Comparison of ENCODE assay signal across 8 cellular contexts in the genomic region with DNA sequence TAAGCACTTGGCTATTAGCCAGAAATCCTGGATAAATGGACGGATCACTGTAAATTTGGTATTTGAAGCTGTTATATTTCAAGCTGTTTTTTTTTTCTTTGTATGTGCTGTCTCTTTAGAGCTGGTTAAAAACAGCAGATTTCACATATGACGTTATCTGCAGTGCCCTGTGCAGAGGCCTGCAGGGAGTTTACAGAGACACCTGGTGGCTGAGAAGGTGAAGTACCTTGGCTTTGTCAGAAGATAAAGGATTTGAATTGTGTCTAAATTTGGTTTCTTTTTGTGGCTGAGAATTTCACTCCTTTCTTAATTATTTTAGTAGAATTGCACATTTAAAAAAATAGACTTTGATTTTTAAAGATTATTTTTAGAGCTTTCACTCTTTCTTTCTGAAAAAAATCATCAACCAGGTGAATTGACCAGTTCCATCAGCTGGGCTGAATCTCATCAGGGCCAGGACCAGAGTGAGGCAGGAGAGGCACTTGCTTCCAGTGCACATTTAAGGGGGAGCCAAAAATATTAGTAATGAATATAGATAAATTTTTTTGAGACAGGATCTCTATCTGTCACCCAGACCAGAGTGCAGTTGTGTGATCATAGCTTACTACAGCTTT. TPM values are rescaled to one million over a fixed set of nuclear protein-coding genes. Genes with fewer than 3 reads are reported as not detected.
DNase-seq lines count a peak whose midpoint lies in the region; ATAC-seq and TF ChIP-seq lines count a peak whose summit lies in the region.

No MANE protein-coding gene starts in this region.

- ATAC-seq in GM19023 (IDR thresholded peaks at IDR 0.05; ENCODE audit: unreplicated experiment) (peak; percentile 91), HG03135 (IDR thresholded peaks at IDR 0.05; ENCODE audit: unreplicated experiment) (peak; percentile 91)

- intact Hi-C loops in dorsolateral prefrontal cortex (cut with DNase I) (loop anchor here in 1 of 2 donors (10.0 kb wide), 1 partner anchor 171 kb away; no protein-coding TSS in a partner anchor), transverse colon (cut with DNase I; ENCODE audit: low total_unique reads) (no loop called here)

- peak; percentile 37 to 78 (median 66) for TF ChIP-seq CTCF in dorsolateral prefrontal cortex (IDR thresholded peaks at IDR 0.05 in 54 of 56, conservative IDR thresholded peaks at IDR 0.05 in 2 of 56; ENCODE audit: low read depth in 1 of 56, partially characterized antibody in 56 of 56)
- TF ChIP-seq CTCF in transverse colon (IDR thresholded peaks at IDR 0.05), result peak; percentile 68 to 86 (median 77)

- no peaks in the 10 kb centered on the region for H3K4me1 ChIP-seq in transverse colon

- no peak overlapping the region for H3K4me3 ChIP-seq in dorsolateral prefrontal cortex
- no peak overlapping the region for H3K4me3 ChIP-seq in transverse colon

- no peaks in the 10 kb centered on the region for H3K36me3 ChIP-seq in transverse colon

- H3K27me3 ChIP-seq in dorsolateral prefrontal cortex, result peaks cover 0 to 9% (median 0%) of the 10 kb centered on the region in 45 donors
- H3K27me3 ChIP-seq in transverse colon, result no peaks in the 10 kb centered on the region

- no peaks in the 10 kb centered on the region for H3K9me3 ChIP-seq in transverse colon

- in situ Hi-C loops in transverse colon (cut with MboI; ENCODE audit: low pct_ligation_motif_present in 1 of 4, low pct_unique_long_range_greater_than_20kb in 1 of 4, low sequenced_read_pairs in 3 of 4), result no loop called here

- WGBS in transverse colon (ENCODE audit: low coverage in 1 of 2), 2 donors, result 0 to 13% methylated on average over 2 of the region's 2 CpGs

- DNase-seq in CD1c-positive myeloid dendritic cell (ENCODE audit: extremely low spot score) (peak; percentile 73), NCI-H2171 treated with DMSO at 0.1 percent for 48 hours (lab: John Stamatoyannopoulos, UW) (peak; percentile 56), dorsolateral prefrontal cortex (peak in 4 of 10 donors; percentile 22 to 45 (median 34)), midbrain (lab: John Stamatoyannopoulos, UW) (peak; percentile 40), transverse colon (peak; percentile 37)
- peak; percentile 50 for DNase-seq in activated CD4-positive, CD25-positive, alpha-beta regulatory T cell treated with anti-CD3 and anti-CD28 coated beads, Interleukin-2, amount 50 U/mL, for 16 hours (ENCODE audit: low read depth, low spot score)

- TF ChIP-seq POLR2A in transverse colon (IDR thresholded peaks at IDR 0.05), result no peak

- TF ChIP-seq EP300 in transverse colon (IDR thresholded peaks at IDR 0.05; ENCODE audit: low read depth), result no peak

- H3K27ac ChIP-seq in dorsolateral prefrontal cortex, result peak overlapping the region in 4 of 59 donors; percentile 10 to 42 (median 34)
- H3K27ac ChIP-seq in transverse colon, result no peak overlapping the region

RNA-seq across cellular contexts. Expression of a gene that starts 9.6 kb away (rescaled TPM):
- under 1 TPM in 5 of 120 experiments, not detected in 115; 0.19 to 0.31 (median 0.21) TPM for total RNA-seq in dorsolateral prefrontal cortex
- not detected for total RNA-seq in transverse colon
